In the genomic region with DNA sequence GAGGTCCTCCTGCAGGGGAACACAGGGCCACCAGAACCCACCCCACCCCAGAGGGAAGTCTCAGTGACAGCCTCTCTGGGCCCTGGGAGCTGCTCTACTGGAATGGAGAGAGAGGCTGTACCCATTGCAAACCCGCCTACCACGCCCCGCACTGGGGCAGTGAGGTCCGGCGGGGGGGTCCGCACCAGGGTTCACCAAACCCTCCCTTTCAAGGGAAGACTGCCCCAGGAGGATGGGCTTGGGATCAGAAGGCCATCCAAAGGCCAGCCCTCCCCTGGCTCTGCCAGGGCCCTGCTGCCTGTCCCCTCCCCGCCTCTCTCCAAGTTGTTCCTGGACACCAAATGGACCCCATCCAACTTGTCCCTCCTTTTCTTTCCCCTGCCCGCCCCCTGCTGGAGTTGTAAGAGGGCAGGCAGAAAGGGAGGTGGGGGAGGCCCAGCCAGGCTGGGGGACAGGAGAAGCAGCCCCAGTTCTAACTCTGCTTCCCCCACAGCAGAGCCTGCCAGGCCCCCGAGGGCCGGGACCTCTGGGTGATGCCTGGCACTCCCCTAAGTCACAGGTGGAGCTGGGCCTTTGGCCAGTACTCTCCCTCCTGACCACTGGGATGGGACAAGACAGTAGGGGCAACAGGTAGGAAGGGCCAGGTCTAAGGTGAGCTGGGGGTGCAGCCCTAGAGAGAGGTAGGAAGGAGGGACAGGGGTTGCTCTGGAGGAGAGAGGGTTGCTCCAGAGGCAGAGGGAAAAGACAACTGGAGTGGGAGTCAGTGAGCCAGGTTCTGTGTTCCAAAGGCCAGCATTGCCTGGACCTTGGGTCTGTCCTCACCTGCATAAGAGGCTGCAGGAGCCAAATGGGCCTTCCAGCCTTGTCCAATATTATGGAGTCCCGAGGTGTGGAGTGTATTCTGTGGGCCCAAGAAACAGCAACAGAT, we compare ENCODE assay signal across 1 cellular context.
TF ChIP-seq lines count a peak whose summit lies in the region.

No MANE protein-coding gene starts in this region.

TF ChIP-seq in IMR-90, 13 proteins besides CTCF, POLR2A, EP300 and RAD21 (continued from another document):
- no peak for TF ChIP-seq MXI1 (IDR thresholded peaks at IDR 0.05; ENCODE audit: borderline replicate concordance, low read depth, low read length)
- no peak for TF ChIP-seq CEBPB (IDR thresholded peaks at IDR 0.05; ENCODE audit: low read depth, low read length)
- TF ChIP-seq RCOR1 (IDR thresholded peaks at IDR 0.05; ENCODE audit: insufficient replicate concordance, low read length), result no peak
- TF ChIP-seq RFX5 (IDR thresholded peaks at IDR 0.05; ENCODE audit: low read depth, low read length), result no peak
- TF ChIP-seq CHD1 (IDR thresholded peaks at IDR 0.05; ENCODE audit: low read depth, low read length), result no peak
- TF ChIP-seq MAFK (IDR thresholded peaks at IDR 0.05; ENCODE audit: low read depth, low read length), result no peak
- TF ChIP-seq NFE2L2 (IDR thresholded peaks at IDR 0.05; ENCODE audit: low read depth, low read length), result no peak
- no peak for TF ChIP-seq SMC3 (IDR thresholded peaks at IDR 0.05; ENCODE audit: low read depth, low read length)
- TF ChIP-seq, protein P1, sequence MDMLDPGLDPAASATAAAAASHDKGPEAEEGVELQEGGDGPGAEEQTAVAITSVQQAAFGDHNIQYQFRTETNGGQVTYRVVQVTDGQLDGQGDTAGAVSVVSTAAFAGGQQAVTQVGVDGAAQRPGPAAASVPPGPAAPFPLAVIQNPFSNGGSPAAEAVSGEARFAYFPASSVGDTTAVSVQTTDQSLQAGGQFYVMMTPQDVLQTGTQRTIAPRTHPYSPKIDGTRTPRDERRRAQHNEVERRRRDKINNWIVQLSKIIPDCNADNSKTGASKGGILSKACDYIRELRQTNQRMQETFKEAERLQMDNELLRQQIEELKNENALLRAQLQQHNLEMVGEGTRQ (IDR thresholded peaks at IDR 0.05; ENCODE audit: low read depth, low read length), result no peak
TF ChIP-seq in IMR-90: peak in this region for 0.
